ENCODE assay signal across 1 cellular context in genomic region chr1:36354486-36354885, GRCh38.
TF ChIP-seq lines count a peak whose summit lies in the region.

No MANE protein-coding gene starts in this region.

TF ChIP-seq in IMR-90, 13 proteins besides CTCF, POLR2A, EP300 and RAD21:
- TF ChIP-seq CHD1 (IDR thresholded peaks at IDR 0.05; ENCODE audit: low read depth, low read length) (no peak), FOS (IDR thresholded peaks at IDR 0.05; ENCODE audit: low read depth, low read length) (no peak), SMC3 (IDR thresholded peaks at IDR 0.05; ENCODE audit: low read depth, low read length) (no peak), MXI1 (IDR thresholded peaks at IDR 0.05; ENCODE audit: borderline replicate concordance, low read depth, low read length) (no peak), MAFK (IDR thresholded peaks at IDR 0.05; ENCODE audit: low read depth, low read length) (no peak)
- TF ChIP-seq, protein P1, sequence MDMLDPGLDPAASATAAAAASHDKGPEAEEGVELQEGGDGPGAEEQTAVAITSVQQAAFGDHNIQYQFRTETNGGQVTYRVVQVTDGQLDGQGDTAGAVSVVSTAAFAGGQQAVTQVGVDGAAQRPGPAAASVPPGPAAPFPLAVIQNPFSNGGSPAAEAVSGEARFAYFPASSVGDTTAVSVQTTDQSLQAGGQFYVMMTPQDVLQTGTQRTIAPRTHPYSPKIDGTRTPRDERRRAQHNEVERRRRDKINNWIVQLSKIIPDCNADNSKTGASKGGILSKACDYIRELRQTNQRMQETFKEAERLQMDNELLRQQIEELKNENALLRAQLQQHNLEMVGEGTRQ (IDR thresholded peaks at IDR 0.05; ENCODE audit: low read depth, low read length), result no peak
